ENCODE assay signal across 9 cellular contexts in the genomic region with DNA sequence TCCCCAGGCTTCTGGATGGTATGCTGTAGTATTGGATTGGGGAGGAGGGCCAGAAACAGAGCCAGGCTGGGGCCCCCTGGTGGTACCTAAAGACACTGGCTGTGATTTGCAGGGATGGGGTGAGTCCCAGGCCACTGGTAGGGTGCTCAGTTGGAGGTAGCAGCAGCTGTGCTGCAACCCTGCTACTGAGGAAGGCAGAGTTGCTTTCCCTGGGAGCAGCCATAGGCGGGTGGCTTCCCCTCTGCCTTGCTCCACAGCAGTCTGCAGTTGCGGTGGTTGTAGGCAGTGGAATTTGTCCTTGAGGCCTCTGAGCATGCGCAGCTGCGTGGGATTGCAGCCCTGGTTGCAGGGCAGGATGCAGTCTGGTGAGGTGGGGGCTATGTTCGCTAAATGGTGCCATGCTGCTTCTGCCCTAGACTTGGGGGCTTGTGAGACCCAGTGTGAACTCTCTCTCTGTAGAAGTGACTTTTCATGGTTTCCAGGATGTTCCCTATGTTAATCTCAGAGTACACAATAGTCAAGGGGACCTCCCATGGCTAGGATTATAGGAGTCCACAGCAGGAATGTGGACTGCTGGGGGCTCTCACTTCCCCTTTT. TPM values are rescaled to one million over a fixed set of nuclear protein-coding genes. Genes with fewer than 3 reads are reported as not detected.
DNase-seq lines count a peak whose midpoint lies in the region; ATAC-seq and TF ChIP-seq lines count a peak whose summit lies in the region.
"Had no signal": no experiment of that assay in that cellular context is flagged by ENCODE, and none has a peak within 500 bp of the region (broad histone marks: within the 10 kb centered on the region; RNA-seq: fewer than 3 reads in every experiment).

No MANE protein-coding gene starts in this region.

- no peaks in the 10 kb centered on the region for H3K9me3 ChIP-seq in PC-3 (ENCODE audit: low read length)
- peaks cover 0 to 5% of the 10 kb centered on the region in 2 donors for H3K9me3 ChIP-seq in ovary

- H3K9ac ChIP-seq in PC-3 (ENCODE audit: low read length): no peak overlapping the region

- DNase-seq in HEK293T (ENCODE audit: extremely low spot score) (peak; percentile 23), PC-3 (peak; percentile 22), islet precursor cell (peak; percentile 73), NCI-H2081 treated with DMSO at 0.1 percent for 48 hours (lab: John Stamatoyannopoulos, UW) (no peak), ovary (no peak)
- DNase-seq in stimulated activated CD8-positive, alpha-beta memory T cell treated with anti-CD3 and anti-CD28 coated beads, Interleukin-4, amount 100 ng/mL, for 48 hours: no peak

- H3K79me2 ChIP-seq in PC-3 (ENCODE audit: low read length): no peaks in the 10 kb centered on the region

- H3K4me1 ChIP-seq in PC-3 (ENCODE audit: insufficient read depth, low read length) (peaks cover 33% of the 10 kb centered on the region), ovary (ENCODE audit: insufficient read depth) (no peaks in the 10 kb centered on the region)

- no peak for TF ChIP-seq POLR2A in ovary (IDR thresholded peaks at IDR 0.05)

- H3K36me3 ChIP-seq in PC-3 (ENCODE audit: low read depth, low read length) (no peaks in the 10 kb centered on the region), ovary (no peaks in the 10 kb centered on the region)

- peak; percentile 36; the same call in 1 of the 2 replicates for TF ChIP-seq CTCF in GM12874 (IDR thresholded peaks at IDR 0.05; ENCODE audit: insufficient read depth, low read depth, low read length)
- peak; percentile 51 for TF ChIP-seq CTCF in PC-3 (conservative IDR thresholded peaks at IDR 0.05; ENCODE audit: low read depth, low read length)
- no peak for TF ChIP-seq CTCF in ovary (IDR thresholded peaks at IDR 0.05)

- no peak for TF ChIP-seq EP300 in ovary (IDR thresholded peaks at IDR 0.05)

- POLR2A ChIA-PET in HEK293T (lab: Yijun Ruan, JAX): no interaction called here
- POLR2A ChIA-PET in PC-3 (lab: Charles Lee; ENCODE audit: unreplicated experiment): no interaction called here

- no TSS peak for BruUV-seq in PC-3 (replicated peaks; lab: Mats Ljungman, UMichigan)

- intact Hi-C loops in PC-3 (cut with micrococcal nuclease): no loop called here
- intact Hi-C loops in ovary (cut with DNase I): no loop called here

- 40 to 48% (median 48%) methylated on average over 5 of the region's 5 CpGs for WGBS in ovary, 3 donors

- H2AFZ ChIP-seq in PC-3 (ENCODE audit: low read length): no peak overlapping the region

- H3F3A ChIP-seq in PC-3 (ENCODE audit: low read length, unreplicated experiment): no peaks in the 10 kb centered on the region

- H3K27me3 ChIP-seq in PC-3 (ENCODE audit: low read length) (no peaks in the 10 kb centered on the region), ovary (no peaks in the 10 kb centered on the region)

- H3K4me2 ChIP-seq in PC-3 (ENCODE audit: low read length): no peak overlapping the region

- CTCF ChIA-PET in HEK293T (lab: Yijun Ruan, JAX): no interaction called here
- CTCF ChIA-PET in PC-3 (lab: Charles Lee): no interaction called here

- H3K27ac ChIP-seq in PC-3 (ENCODE audit: low read length) (no peak overlapping the region), ovary (no peak overlapping the region)

- H3K4me3 ChIP-seq in PC-3 (ENCODE audit: low read length): no peak overlapping the region
- H3K4me3 ChIP-seq in ovary: no peak overlapping the region

- no peaks in the 10 kb centered on the region for H3K9me2 ChIP-seq in PC-3 (replicated peaks; ENCODE audit: low read length)

- no peaks in the 10 kb centered on the region for H4K20me1 ChIP-seq in PC-3 (ENCODE audit: low read length)

- ATAC-seq in PC-3 (peak; percentile 13; the same call in 1 of the 2 replicates), HG02970 (IDR thresholded peaks at IDR 0.05; ENCODE audit: low FRiP score, unreplicated experiment) (no peak)

TF ChIP-seq in HEK293T, 16 proteins besides CTCF, POLR2A, EP300 and RAD21:
- TF ChIP-seq LEF1 (IDR thresholded peaks at IDR 0.05; ENCODE audit: borderline replicate concordance) (no peak), ZNF384 (IDR thresholded peaks at IDR 0.05) (no peak), TARDBP (IDR thresholded peaks at IDR 0.05) (no peak), BHLHE40 (IDR thresholded peaks at IDR 0.05; ENCODE audit: borderline replicate concordance) (no peak), SUZ12 (IDR thresholded peaks at IDR 0.05) (no peak), ARNT (IDR thresholded peaks at IDR 0.05) (no peak)
- TF ChIP-seq, protein P1, sequence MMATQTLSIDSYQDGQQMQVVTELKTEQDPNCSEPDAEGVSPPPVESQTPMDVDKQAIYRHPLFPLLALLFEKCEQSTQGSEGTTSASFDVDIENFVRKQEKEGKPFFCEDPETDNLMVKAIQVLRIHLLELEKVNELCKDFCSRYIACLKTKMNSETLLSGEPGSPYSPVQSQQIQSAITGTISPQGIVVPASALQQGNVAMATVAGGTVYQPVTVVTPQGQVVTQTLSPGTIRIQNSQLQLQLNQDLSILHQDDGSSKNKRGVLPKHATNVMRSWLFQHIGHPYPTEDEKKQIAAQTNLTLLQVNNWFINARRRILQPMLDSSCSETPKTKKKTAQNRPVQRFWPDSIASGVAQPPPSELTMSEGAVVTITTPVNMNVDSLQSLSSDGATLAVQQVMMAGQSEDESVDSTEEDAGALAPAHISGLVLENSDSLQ (IDR thresholded peaks at IDR 0.05): no peak

RNA-seq across cellular contexts. Expression of a gene that starts 38.9 kb away (rescaled TPM):
- 0.06 and 0.07 TPM in 2 replicates for total RNA-seq in PC-3 (2014; rRNA removed)
- under 1 TPM; 0.10 to 0.65 (median 0.36) TPM for total RNA-seq in ovary
- polyA plus RNA-seq in ovary: under 1 TPM; 0.25 to 0.27 TPM
- total RNA-seq: mononuclear cell had no signal

Comparison
In these comparisons a context has a peak if more than half of its experiments do, and no peak if none do; other contexts are left out.
1. CTCF ChIP-seq: peak in GM12874 (single experiment) and PC-3 (single experiment); none in ovary (0 of 3).
2. DNase-seq: peak in HEK293T (single experiment), PC-3 (single experiment) and islet precursor cell (single experiment); none in stimulated activated CD8-positive, alpha-beta memory T cell treated with anti-CD3 and anti-CD28 coated beads, Interleukin-4, amount 100 ng/mL, for 48 hours (single experiment), NCI-H2081 treated with DMSO at 0.1 percent for 48 hours (single experiment) and ovary (0 of 5).